In the genomic region with DNA sequence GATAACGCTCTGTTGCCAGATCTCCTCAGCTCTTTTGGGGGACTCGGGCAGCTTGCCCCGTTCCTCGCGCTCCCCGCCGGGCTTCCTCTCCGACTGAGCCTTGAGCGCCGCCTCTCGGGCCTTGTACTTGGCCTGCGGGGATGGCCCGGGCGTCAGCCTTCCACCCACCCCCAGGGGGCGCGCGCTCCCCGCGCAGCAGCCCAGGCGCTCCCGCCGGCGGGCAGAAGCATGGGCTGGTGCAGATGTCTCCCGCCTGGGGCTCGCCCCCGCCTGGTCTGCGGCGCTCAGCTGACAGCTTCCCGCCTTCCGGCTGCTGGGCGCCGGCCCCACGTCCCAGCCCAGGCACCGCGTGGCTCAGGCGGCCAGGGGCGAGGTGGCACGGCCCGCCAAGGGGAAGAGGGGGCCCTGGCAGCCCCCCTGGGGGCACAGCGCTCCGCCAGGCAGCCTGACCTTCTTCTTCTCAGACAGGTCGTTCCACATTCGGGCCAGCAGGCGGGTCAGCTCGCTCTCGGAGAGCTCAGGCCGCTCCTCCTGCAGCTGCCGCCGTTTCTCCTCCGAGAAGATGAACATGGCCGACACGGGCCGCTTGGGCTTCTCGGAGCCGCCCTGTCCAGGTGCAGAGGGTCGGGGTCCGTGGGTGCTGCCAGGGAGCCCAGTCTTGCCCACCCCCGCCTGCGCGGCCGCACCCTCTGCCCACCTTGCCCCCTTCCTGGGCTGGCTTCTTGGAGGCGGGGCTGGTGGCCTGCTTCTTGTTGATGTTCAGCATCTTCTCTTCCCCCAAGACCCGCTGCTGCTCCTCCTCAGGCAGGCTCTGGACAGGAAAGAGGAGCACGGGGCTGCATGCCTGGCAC, we compare ENCODE assay signal across 8 cellular contexts. TPM values are rescaled to one million over a fixed set of nuclear protein-coding genes. Genes with fewer than 3 reads are reported as not detected.
DNase-seq lines count a peak whose midpoint lies in the region; ATAC-seq and TF ChIP-seq lines count a peak whose summit lies in the region.

No MANE protein-coding gene starts in this region.

- no peaks in the 10 kb centered on the region for H3K9me3 ChIP-seq in BLaER1
- no peaks in the 10 kb centered on the region for H3K9me3 ChIP-seq in ovary
- H3K9me3 ChIP-seq in thyroid gland, result no peaks in the 10 kb centered on the region

- TF ChIP-seq CTCF in ovary (IDR thresholded peaks at IDR 0.05) (peak; percentile 96 to 99 (median 99)), thyroid gland (IDR thresholded peaks at IDR 0.05) (peak; percentile 49 to 93 (median 79))

- H3K9ac ChIP-seq in BLaER1, result peak overlapping the region; percentile 78

- peak in 73 of 76 experiments; percentile 44 to 93 (median 83) for DNase-seq in HUDEP-2 (lab: John Stamatoyannopoulos, UW; ENCODE audit: unreplicated experiment in 76 of 76)
- DNase-seq in SIG-M5 treated with dmso at 0.1 percent for 504 hours (lab: John Stamatoyannopoulos, UW; ENCODE audit: unreplicated experiment), result peak; percentile 89
- DNase-seq in activated naive CD4-positive, alpha-beta T cell (lab: John Stamatoyannopoulos, UW), result peak; percentile 76 to 93 (median 81)
- peak; percentile 92 for DNase-seq in germinal center (ENCODE audit: low spot score)
- peak; percentile 82 to 93 (median 88) for DNase-seq in ovary
- peak; percentile 66 to 71 for DNase-seq in thyroid gland

- H3K27ac ChIP-seq in BLaER1 (peak overlapping the region; percentile 86), ovary (peak overlapping the region in 1 of 2 donors; percentile 7), thyroid gland (peak overlapping the region in 2 of 3 donors; percentile 25 to 30)

- TF ChIP-seq POLR2A in ovary (IDR thresholded peaks at IDR 0.05), result peak; percentile 23
- no peak for TF ChIP-seq POLR2A in thyroid gland (IDR thresholded peaks at IDR 0.05)

- H3K4me3 ChIP-seq in BLaER1, result peak overlapping the region; percentile 41
- H3K4me3 ChIP-seq in ovary, result no peak overlapping the region
- no peak overlapping the region for H3K4me3 ChIP-seq in thyroid gland (replicated peaks in 1 of 3)

- TF ChIP-seq EP300 in ovary (IDR thresholded peaks at IDR 0.05), result no peak

- H3K4me1 ChIP-seq in BLaER1 (peaks cover 58% of the 10 kb centered on the region), ovary (ENCODE audit: insufficient read depth) (peaks cover 4% of the 10 kb centered on the region), thyroid gland (peaks cover 0 to 6% of the 10 kb centered on the region in 2 donors)

- intact Hi-C loops in ovary (cut with DNase I), result loop anchor here in 3 of 4 donors (2.0 to 5.0 kb wide), 3 partner anchors 112 to 122 kb away; partner anchors contain the start of gene SLC25A39 (in 1 of the 3)
- intact Hi-C loops in thyroid gland (cut with DNase I), result no loop called here

- H4K20me1 ChIP-seq in BLaER1, result peaks cover 65% of the 10 kb centered on the region

- peaks cover 96% of the 10 kb centered on the region for H3K36me3 ChIP-seq in BLaER1
- H3K36me3 ChIP-seq in ovary, result no peaks in the 10 kb centered on the region
- H3K36me3 ChIP-seq in thyroid gland, result peaks cover 67 to 76% of the 10 kb centered on the region in 2 donors

- 12 to 19% (median 16%) methylated on average over 24 to 64 of the region's 64 CpGs for WGBS in ovary, 3 donors
- 63 to 88% methylated on average over 5 to 26 of the region's 64 CpGs for WGBS in thyroid gland, 2 donors

- H3K27me3 ChIP-seq in BLaER1 (no peaks in the 10 kb centered on the region), ovary (no peaks in the 10 kb centered on the region), thyroid gland (no peaks in the 10 kb centered on the region)

- H3K4me2 ChIP-seq in BLaER1, result peak overlapping the region; percentile 76

- peak; percentile 90 for ATAC-seq in GM19372 (IDR thresholded peaks at IDR 0.05; ENCODE audit: low read depth, unreplicated experiment)

RNA-seq across cellular contexts. Expression of gene UBTF, which starts 8.9 kb away (rescaled TPM):
- total RNA-seq in ovary (100 to 1,000 TPM in 1 of 7 donors, 10 to 100 TPM in 6; 29.6 to 128 (median 81.5) TPM), thyroid gland (10 to 100 TPM; 63.6 to 97.4 (median 89.5) TPM)
- 10 to 100 TPM; 44.1 to 85.1 TPM for polyA plus RNA-seq in ovary

RNA-seq across cellular contexts. Expression of gene ATXN7L3, which starts 10.9 kb away (rescaled TPM):
- 10 to 100 TPM; 25.3 to 97.4 (median 72.6) TPM for total RNA-seq in ovary
- polyA plus RNA-seq in ovary, result 10 to 100 TPM; 33.6 to 45.1 TPM
- total RNA-seq in thyroid gland, result 10 to 100 TPM; 52.4 to 64.5 (median 58.0) TPM

RNA-seq across cellular contexts. Expression of gene TMUB2, which starts 23.8 kb away (rescaled TPM):
- 10 to 100 TPM; 18.7 to 37.0 (median 28.6) TPM for total RNA-seq in ovary
- polyA plus RNA-seq in ovary, result 10 to 100 TPM; 22.5 to 36.8 TPM
- total RNA-seq in thyroid gland, result 10 to 100 TPM; 30.6 to 50.5 (median 44.6) TPM

RNA-seq across cellular contexts. Expression of gene ASB16, which starts 40.1 kb away (rescaled TPM):
- total RNA-seq in ovary (1 to 10 TPM in 3 of 7 donors, under 1 TPM in 3, not detected in 1; 0.24 to 1.8 (median 0.98) TPM), thyroid gland (1 to 10 TPM; 1.4 to 2.4 (median 1.7) TPM)
- polyA plus RNA-seq in ovary, result 1 to 10 TPM in 1 of 2 donors, under 1 TPM in 1; 0.10 to 1.3 TPM

RNA-seq across cellular contexts. Expression of gene SLC4A1, which starts 57.4 kb away (rescaled TPM):
- 1 to 10 TPM in 1 of 7 donors, under 1 TPM in 3, not detected in 3; 0.08 to 3.2 (median 0.35) TPM for total RNA-seq in ovary
- not detected for polyA plus RNA-seq in ovary
- total RNA-seq in thyroid gland, result under 1 TPM in 2 of 4 donors, not detected in 2; 0.15 to 0.78 TPM
